21 cellular contexts compared by ENCODE assay signal in genomic region chr2:227577555-227577954, GRCh38. TPM values are rescaled to one million over a fixed set of nuclear protein-coding genes. Genes with fewer than 3 reads are reported as not detected.
A peak's percentile ranks its signal among the peaks of the same experiment; 100 is the strongest.
DNase-seq lines count a peak whose midpoint lies in the region; ATAC-seq, FAIRE-seq and TF ChIP-seq lines count a peak whose summit lies in the region.
"Had no signal": no experiment of that assay in that cellular context is flagged by ENCODE, and none has a peak within 500 bp of the region (broad histone marks: within the 10 kb centered on the region; RNA-seq: fewer than 3 reads in every experiment).

No MANE protein-coding gene starts in this region.

- peak overlapping the region in 1 of 2 donors; percentile 7 for H3K9ac ChIP-seq in colonic mucosa (ENCODE audit: low read depth in 2 of 2, low read length in 2 of 2)
- H3K9ac ChIP-seq: BLaER1 had no signal

- TF ChIP-seq POLR2A in A549 (IDR thresholded peaks at IDR 0.05; ENCODE audit: low read length) (no peak), body of pancreas (IDR thresholded peaks at IDR 0.05) (no peak)

- no peak for DNase-seq in A549 (ENCODE audit: low read depth in 1 of 2, low spot score in 1 of 2)
- DNase-seq in colonic mucosa, result peak; percentile 43
- DNase-seq in progenitor cell of endocrine pancreas (ENCODE audit: low spot score, unreplicated experiment), result no peak
- no peak for DNase-seq in Calu3
- DNase-seq in HuH-7 (ENCODE audit: low spot score), result no peak
- DNase-seq in body of pancreas, result no peak
- DNase-seq: AML-193; CD4-positive, CD25-positive, alpha-beta regulatory T cell; DMS153; DND-41; GDM1; HFFc6 had no signal

- peak; percentile 39 for FAIRE-seq in A549 (lab: Jason Lieb, UNC)
- FAIRE-seq: D721Med, GM12892, GM19239, H1, K562 had no signal

- TF ChIP-seq EP300 in A549 (IDR thresholded peaks at IDR 0.05), result no peak

- intact Hi-C loops in colonic mucosa (cut with DNase I), result no loop called here
- intact Hi-C loops in Calu3 (cut with micrococcal nuclease; ENCODE audit: unreplicated experiment), result loop anchor here (5.0 kb wide), 1 partner anchor 170 kb away; no protein-coding TSS in a partner anchor
- intact Hi-C loops in body of pancreas (cut with DNase I), result no loop called here

- H3K27ac Mint-ChIP-seq in progenitor cell of endocrine pancreas (peak overlapping the region; percentile 15), Calu3 (ENCODE audit: unreplicated experiment) (no peak overlapping the region)
- H3K27ac Mint-ChIP-seq: CD4-positive, CD25-positive, alpha-beta regulatory T cell; HFFc6 had no signal

- H3K4me3 Mint-ChIP-seq in progenitor cell of endocrine pancreas (ENCODE audit: low read depth), result no peak overlapping the region
- no peak overlapping the region for H3K4me3 Mint-ChIP-seq in Calu3 (ENCODE audit: low read depth, unreplicated experiment)
- H3K4me3 Mint-ChIP-seq: HFFc6 had no signal

- TF ChIP-seq RAD21 in A549 (conservative IDR thresholded peaks at IDR 0.05 in 1 of 2, IDR thresholded peaks at IDR 0.05 in 1 of 2), result no peak

- H3K27ac ChIP-seq in A549 (0 out of 6 replicates have a peak overlapping the region, but pooled peaks of 1 of the 2 experiments have one; percentile 6), HEK293 (ENCODE audit: extremely low read depth, low read depth, low read length) (no peak overlapping the region), colonic mucosa (no peak overlapping the region), body of pancreas (no peak overlapping the region)
- H3K27ac ChIP-seq: BLaER1 had no signal

- H3K9me3 ChIP-seq in A549, result peaks cover 6% of the 10 kb centered on the region
- H3K9me3 ChIP-seq in HEK293 (ENCODE audit: control insufficient read depth, insufficient read depth, low read depth, low read length), result no peaks in the 10 kb centered on the region
- no peaks in the 10 kb centered on the region for H3K9me3 ChIP-seq in colonic mucosa
- peaks cover 0 to 4% (median 0%) of the 10 kb centered on the region in 3 donors for H3K9me3 ChIP-seq in body of pancreas

- H3K4me1 ChIP-seq in A549 (peaks cover 14% of the 10 kb centered on the region), HEK293 (ENCODE audit: control insufficient read depth, insufficient read depth, low read length) (no peaks in the 10 kb centered on the region; the same call in 1 of the 2 replicates), colonic mucosa (no peaks in the 10 kb centered on the region), body of pancreas (no peaks in the 10 kb centered on the region)
- H3K4me1 ChIP-seq: BLaER1, HAP-1 had no signal

- peaks cover 2% of the 10 kb centered on the region for H3K36me3 Mint-ChIP-seq in progenitor cell of endocrine pancreas (ENCODE audit: insufficient read depth)
- H3K36me3 Mint-ChIP-seq in Calu3 (ENCODE audit: insufficient read depth, unreplicated experiment), result no peaks in the 10 kb centered on the region

- TF ChIP-seq CTCF in A549 (IDR thresholded peaks at IDR 0.05), result no peak
- no peak for TF ChIP-seq CTCF in HEK293 (tag by site-specific recombination; IDR thresholded peaks at IDR 0.05)
- no peak for TF ChIP-seq CTCF in colonic mucosa (IDR thresholded peaks at IDR 0.05)
- no peak for TF ChIP-seq CTCF in progenitor cell of endocrine pancreas (IDR thresholded peaks at IDR 0.05; ENCODE audit: unreplicated experiment)
- TF ChIP-seq CTCF in Calu3 (IDR thresholded peaks at IDR 0.05; ENCODE audit: unreplicated experiment), result no peak
- TF ChIP-seq CTCF in body of pancreas (IDR thresholded peaks at IDR 0.05), result no peak

- H3K27me3 ChIP-seq in colonic mucosa (no peaks in the 10 kb centered on the region), body of pancreas (no peaks in the 10 kb centered on the region)
- H3K27me3 ChIP-seq: BLaER1 had no signal

- WGBS in A549 (ENCODE audit: missing lambda C conversion rate), result 34% methylated on average over 2 of the region's 2 CpGs
- 16 to 31% methylated on average over 2 of the region's 2 CpGs for WGBS in body of pancreas, 2 donors

- no peak overlapping the region for H3K4me2 ChIP-seq in A549
- H3K4me2 ChIP-seq: BLaER1 had no signal

- CTCF ChIA-PET in A549 (lab: Yijun Ruan, JAX) (interaction anchor here (0.9 to 1.3 kb wide), 4 partner anchors 10 to 170 kb away, joined by 3 to 4 read pairs (median 3); no protein-coding TSS in a partner anchor), HEK293 (lab: Yijun Ruan, JAX) (interaction anchor here (0.6 kb wide), 3 partner anchors 53 to 331 kb away, joined by 3 to 4 read pairs (median 3); no protein-coding TSS in a partner anchor), Calu3 (lab: Charles Lee) (interaction anchor here (0.8 kb wide), 1 partner anchor 171 kb away, joined by 3 read pairs; no protein-coding TSS in a partner anchor)

- H3K36me3 ChIP-seq in HEK293 (ENCODE audit: control insufficient read depth in 2 of 2, insufficient read depth in 1 of 2, low read length in 2 of 2) (no peaks in the 10 kb centered on the region), colonic mucosa (no peaks in the 10 kb centered on the region), body of pancreas (replicated peaks in 1 of 2; ENCODE audit: insufficient read depth in 1 of 2, low read depth in 2 of 2) (no peaks in the 10 kb centered on the region)
- H3K36me3 ChIP-seq: BLaER1, HAP-1 had no signal

- BruUV-seq in Calu3 (replicated peaks; lab: Mats Ljungman, UMichigan), result no TSS peak

- ATAC-seq in A549 (no peak), body of pancreas (no peak)
- ATAC-seq: K562 had no signal

- no peaks in the 10 kb centered on the region for H3K27me3 Mint-ChIP-seq in progenitor cell of endocrine pancreas
- no peaks in the 10 kb centered on the region for H3K27me3 Mint-ChIP-seq in Calu3 (ENCODE audit: unreplicated experiment)

- H3K4me1 Mint-ChIP-seq in progenitor cell of endocrine pancreas (ENCODE audit: low read depth), result peaks cover 1% of the 10 kb centered on the region
- no peaks in the 10 kb centered on the region for H3K4me1 Mint-ChIP-seq in Calu3 (ENCODE audit: low read depth, unreplicated experiment)

- POLR2A ChIA-PET in A549 (lab: Yijun Ruan, JAX), result interaction anchor here (0.6 kb wide), 1 partner anchor 184 kb away, joined by 3 read pairs; no protein-coding TSS in a partner anchor
- POLR2A ChIA-PET in HEK293 (lab: Yijun Ruan, JAX), result no interaction called here

- no peak overlapping the region for H3K4me3 ChIP-seq in A549
- no peak overlapping the region for H3K4me3 ChIP-seq in HEK293 (ENCODE audit: low read depth, low read length)
- no peak overlapping the region for H3K4me3 ChIP-seq in colonic mucosa
- H3K4me3 ChIP-seq in body of pancreas, result no peak overlapping the region
- H3K4me3 ChIP-seq: BLaER1, HAP-1, K562 had no signal

- peaks cover 7% of the 10 kb centered on the region for H3K9me3 Mint-ChIP-seq in progenitor cell of endocrine pancreas (ENCODE audit: low read depth)
- H3K9me3 Mint-ChIP-seq in Calu3 (ENCODE audit: low read depth, unreplicated experiment), result peaks cover 6% of the 10 kb centered on the region

TF ChIP-seq in A549, 52 proteins besides CTCF, POLR2A, EP300 and RAD21 (continues in another document):
- TF ChIP-seq HOXB5 (CRISPR knock-in tag; IDR thresholded peaks at IDR 0.05), result no peak
- TF ChIP-seq HOXB13 (CRISPR knock-in tag; IDR thresholded peaks at IDR 0.05; ENCODE audit: low read depth), result no peak
- no peak for TF ChIP-seq CHD4 (IDR thresholded peaks at IDR 0.05; ENCODE audit: borderline replicate concordance)
- no peak for TF ChIP-seq ZNF302 (CRISPR knock-in tag; IDR thresholded peaks at IDR 0.05)
- TF ChIP-seq SMC3 (IDR thresholded peaks at IDR 0.05), result no peak
- TF ChIP-seq RFX5 (IDR thresholded peaks at IDR 0.05), result no peak
- no peak for TF ChIP-seq FOSB (CRISPR knock-in tag; IDR thresholded peaks at IDR 0.05)
- no peak for TF ChIP-seq JUN (IDR thresholded peaks at IDR 0.05)
- no peak for TF ChIP-seq CBX8 (IDR thresholded peaks at IDR 0.05)
- TF ChIP-seq ZSCAN20 (CRISPR knock-in tag; IDR thresholded peaks at IDR 0.05), result no peak
- no peak for TF ChIP-seq NR3C1 (IDR thresholded peaks at IDR 0.05)

TF ChIP-seq in HEK293, 187 proteins besides CTCF, POLR2A, EP300 and RAD21:
- TF ChIP-seq ZFHX2 (tag by site-specific recombination; conservative IDR thresholded peaks at IDR 0.05), result no peak
- 0 out of 2 replicates have a peak, but pooled peaks have one; percentile 25 for TF ChIP-seq ZSCAN30 (tag by site-specific recombination; IDR thresholded peaks at IDR 0.05)

RNA-seq across cellular contexts. Expression of gene SCYGR2, which starts 21.1 kb away (rescaled TPM):
- polyA plus RNA-seq in A549 (2011; rRNA removed) (not detected in 2 replicates), A549 (2017; fragmentation: RNase III; extraction: RNeasy Plus Mini Kit Qiagen cat#74134 plus additional on column Dnase treatment) (not detected in 3 replicates)
- not detected in 2 replicates for polyA plus RNA-seq in A549 (2012; cell fraction: cytosol; rRNA removed)
- 1.9 TPM in 1 of 2 replicates, not detected in the other for polyA plus RNA-seq in A549 (2012; cell fraction: nucleus; rRNA removed)
- not detected in 2 replicates for polyA minus RNA-seq in A549 (2011; rRNA and poly(A)+ RNA removed)
- total RNA-seq in colonic mucosa (not detected), progenitor cell of endocrine pancreas (not detected in 2 replicates), Calu3 (2022) (not detected in 2 replicates), body of pancreas (not detected)
- total RNA-seq: CD4-positive, CD25-positive, alpha-beta regulatory T cell; H1; HFFc6; HT1080; K562 had no signal
- polyA plus RNA-seq: CD4-positive, CD25-positive, alpha-beta regulatory T cell; H1; K562 had no signal

RNA-seq across cellular contexts. Expression of gene SCYGR3, which starts 37.1 kb away (rescaled TPM):
- not detected in 2 replicates for polyA plus RNA-seq in A549 (2011; rRNA removed)
- polyA plus RNA-seq in A549 (2012; cell fraction: cytosol; rRNA removed), result not detected in 2 replicates
- not detected in 2 replicates for polyA plus RNA-seq in A549 (2012; cell fraction: nucleus; rRNA removed)
- polyA plus RNA-seq in A549 (2017; fragmentation: RNase III; extraction: RNeasy Plus Mini Kit Qiagen cat#74134 plus additional on column Dnase treatment), result not detected in 3 replicates
- polyA minus RNA-seq in A549 (2011; rRNA and poly(A)+ RNA removed), result not detected in 2 replicates
- not detected for total RNA-seq in colonic mucosa
- total RNA-seq in progenitor cell of endocrine pancreas, result not detected in 2 replicates
- not detected in 2 replicates for total RNA-seq in Calu3 (2022)
- not detected for total RNA-seq in body of pancreas
- total RNA-seq: CD4-positive, CD25-positive, alpha-beta regulatory T cell; H1; HFFc6; HT1080; K562 had no signal
- polyA plus RNA-seq: CD4-positive, CD25-positive, alpha-beta regulatory T cell; H1; K562 had no signal

RNA-seq across cellular contexts. Expression of gene SCYGR4, which starts 39.7 kb away (rescaled TPM):
- polyA plus RNA-seq in A549 (2011; rRNA removed), result not detected in 2 replicates
- not detected in 2 replicates for polyA plus RNA-seq in A549 (2012; cell fraction: cytosol; rRNA removed)
- polyA plus RNA-seq in A549 (2012; cell fraction: nucleus; rRNA removed), result 0.06 TPM in 2 replicates
- polyA plus RNA-seq in A549 (2017; fragmentation: RNase III; extraction: RNeasy Plus Mini Kit Qiagen cat#74134 plus additional on column Dnase treatment), result not detected in 3 replicates
- not detected in 2 replicates for polyA minus RNA-seq in A549 (2011; rRNA and poly(A)+ RNA removed)
- total RNA-seq in colonic mucosa, result not detected
- total RNA-seq in progenitor cell of endocrine pancreas, result not detected in 2 replicates
- 0.22 TPM in 1 of 2 replicates, not detected in the other for total RNA-seq in Calu3 (2022)
- not detected for total RNA-seq in body of pancreas
- total RNA-seq: CD4-positive, CD25-positive, alpha-beta regulatory T cell; H1; HFFc6; HT1080; K562 had no signal
- polyA plus RNA-seq: CD4-positive, CD25-positive, alpha-beta regulatory T cell; H1 had no signal
